ENCODE assay signal across 8 cellular contexts in the genomic region with DNA sequence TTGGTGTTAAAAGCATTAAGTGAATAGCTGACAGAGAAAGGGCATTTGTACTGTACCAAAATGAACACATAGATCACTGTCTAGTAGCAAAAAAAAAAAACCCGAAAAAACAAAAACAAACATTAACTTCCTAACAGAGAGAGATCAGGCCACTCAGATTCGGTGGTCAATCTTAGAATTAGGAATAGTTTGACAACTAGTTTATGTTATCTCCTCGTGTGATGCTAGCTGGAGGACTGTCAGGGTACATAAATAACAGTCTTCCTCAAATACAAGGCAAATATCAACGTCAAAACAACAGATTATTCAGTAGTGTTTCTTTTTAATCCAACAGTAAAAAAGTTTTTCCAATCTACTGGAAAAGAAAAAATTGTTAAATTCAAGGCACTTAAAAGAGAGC. TPM values are rescaled to one million over a fixed set of nuclear protein-coding genes. Genes with fewer than 3 reads are reported as not detected.
DNase-seq lines count a peak whose midpoint lies in the region; ATAC-seq and TF ChIP-seq lines count a peak whose summit lies in the region.

No MANE protein-coding gene starts in this region.

- ATAC-seq in natural killer cell treated with Interleukin-12 subunit alpha and Interleukin-12 subunit beta and Interleukin-15 and Interleukin-18, amount 100 ng/mL, for 72 hours, result no peak
- ATAC-seq in GM18517 (IDR thresholded peaks at IDR 0.05; ENCODE audit: unreplicated experiment) (no peak), GM19023 (IDR thresholded peaks at IDR 0.05; ENCODE audit: unreplicated experiment) (no peak), HG03565 (IDR thresholded peaks at IDR 0.05; ENCODE audit: unreplicated experiment) (no peak)

- H3K27me3 ChIP-seq in duodenal mucosa (ENCODE audit: control insufficient read depth in 1 of 2, insufficient read depth in 2 of 2, low read length in 2 of 2), result no peaks in the 10 kb centered on the region

- H3K27ac ChIP-seq in duodenal mucosa (ENCODE audit: low read depth, low read length), result no peak overlapping the region

- H3K36me3 ChIP-seq in duodenal mucosa (ENCODE audit: control insufficient read depth in 1 of 2, insufficient read depth in 2 of 2, low read length in 2 of 2), result peaks cover 0 to 12% of the 10 kb centered on the region in 2 donors

- no peaks in the 10 kb centered on the region for H3K9me3 ChIP-seq in duodenal mucosa (ENCODE audit: control insufficient read depth in 1 of 2, low read length in 2 of 2)

- H3K4me1 ChIP-seq in duodenal mucosa (ENCODE audit: control insufficient read depth in 1 of 2, insufficient read depth in 2 of 2, low read length in 2 of 2), result peaks cover 19 to 24% of the 10 kb centered on the region in 2 donors

- H3K27ac Mint-ChIP-seq in natural killer cell treated with Interleukin-12 subunit alpha and Interleukin-12 subunit beta and Interleukin-15 and Interleukin-18, amount 100 ng/mL, for 72 hours, result peak overlapping the region; percentile 94 to 98

- H3K9ac ChIP-seq in duodenal mucosa (ENCODE audit: low read depth in 1 of 2, low read length in 2 of 2), result peak overlapping the region; percentile 90 to 95

- H3K4me3 ChIP-seq in AG09309 (ENCODE audit: control insufficient read depth, low read depth, low read length) (peak overlapping the region; percentile 77), LNCaP clone FGC (ENCODE audit: low read depth, low read length) (peak overlapping the region; percentile 63), duodenal mucosa (ENCODE audit: low read depth in 1 of 2, low read length in 2 of 2) (peak overlapping the region; percentile 95 to 98)

- H3K9me3 Mint-ChIP-seq in natural killer cell treated with Interleukin-12 subunit alpha and Interleukin-12 subunit beta and Interleukin-15 and Interleukin-18, amount 100 ng/mL, for 72 hours, result peaks cover 3% of the 10 kb centered on the region

- no peaks in the 10 kb centered on the region for H3K27me3 Mint-ChIP-seq in natural killer cell treated with Interleukin-12 subunit alpha and Interleukin-12 subunit beta and Interleukin-15 and Interleukin-18, amount 100 ng/mL, for 72 hours

- H3K36me3 Mint-ChIP-seq in natural killer cell treated with Interleukin-12 subunit alpha and Interleukin-12 subunit beta and Interleukin-15 and Interleukin-18, amount 100 ng/mL, for 72 hours, result peaks cover 5% of the 10 kb centered on the region

- DNase-seq in AG09309 (ENCODE audit: low read depth), result no peak
- DNase-seq in LNCaP clone FGC (ENCODE audit: low read depth), result no peak
- no peak for DNase-seq in natural killer cell treated with Interleukin-12 subunit alpha and Interleukin-12 subunit beta and Interleukin-15 and Interleukin-18, amount 100 ng/mL, for 72 hours (ENCODE audit: low spot score)
- DNase-seq in NCI-H2029 treated with DMSO at 0.1 percent for 48 hours (lab: John Stamatoyannopoulos, UW), result no peak

- H3K4me1 Mint-ChIP-seq in natural killer cell treated with Interleukin-12 subunit alpha and Interleukin-12 subunit beta and Interleukin-15 and Interleukin-18, amount 100 ng/mL, for 72 hours (ENCODE audit: low read depth in 2 of 2), result peaks cover 27 to 32% of the 10 kb centered on the region in 2 donors

- H3K4me3 Mint-ChIP-seq in natural killer cell treated with Interleukin-12 subunit alpha and Interleukin-12 subunit beta and Interleukin-15 and Interleukin-18, amount 100 ng/mL, for 72 hours, result peak overlapping the region; percentile 96

- TF ChIP-seq CTCF in AG09309 (IDR thresholded peaks at IDR 0.05; ENCODE audit: control insufficient read depth, insufficient read depth, low read depth, low read length, missing control alignments), result no peak
- TF ChIP-seq CTCF in LNCaP clone FGC (IDR thresholded peaks at IDR 0.05; ENCODE audit: control insufficient read depth, extremely low read depth, insufficient read depth), result no peak

RNA-seq across cellular contexts. Expression of a gene that starts 1.7 kb away (rescaled TPM):
- 10 to 100 TPM; 15.6 to 16.6 TPM for total RNA-seq in natural killer cell treated with Interleukin-12 subunit alpha and Interleukin-12 subunit beta and Interleukin-15 and Interleukin-18, amount 100 ng/mL, for 72 hours
